In genomic region chr9:124812401-124813016, GRCh38 we compare ENCODE assay signal across 1 cellular context.
TF ChIP-seq lines count a peak whose summit lies in the region.

No MANE protein-coding gene starts in this region.

TF ChIP-seq in H1, 55 proteins besides CTCF, POLR2A, EP300 and RAD21:
- no peak for TF ChIP-seq SIN3A (conservative IDR thresholded peaks at IDR 0.05 in 1 of 2, IDR thresholded peaks at IDR 0.05 in 1 of 2; ENCODE audit: low read depth in 1 of 2, low read length in 2 of 2)
- no peak for TF ChIP-seq HDAC2 (IDR thresholded peaks at IDR 0.05; ENCODE audit: borderline replicate concordance in 1 of 2, low read depth in 2 of 2, low read length in 2 of 2)
- TF ChIP-seq SAP30 (IDR thresholded peaks at IDR 0.05; ENCODE audit: insufficient read depth, insufficient replicate concordance, low read length) = no peak
- 0 out of 2 replicates have a peak, but pooled peaks have one; percentile 30 for TF ChIP-seq JUND (IDR thresholded peaks at IDR 0.05; ENCODE audit: low read length)
- no peak for TF ChIP-seq EZH2 (IDR thresholded peaks at IDR 0.05; ENCODE audit: low read depth, low read length, severe bottlenecking)
